In the genomic region with DNA sequence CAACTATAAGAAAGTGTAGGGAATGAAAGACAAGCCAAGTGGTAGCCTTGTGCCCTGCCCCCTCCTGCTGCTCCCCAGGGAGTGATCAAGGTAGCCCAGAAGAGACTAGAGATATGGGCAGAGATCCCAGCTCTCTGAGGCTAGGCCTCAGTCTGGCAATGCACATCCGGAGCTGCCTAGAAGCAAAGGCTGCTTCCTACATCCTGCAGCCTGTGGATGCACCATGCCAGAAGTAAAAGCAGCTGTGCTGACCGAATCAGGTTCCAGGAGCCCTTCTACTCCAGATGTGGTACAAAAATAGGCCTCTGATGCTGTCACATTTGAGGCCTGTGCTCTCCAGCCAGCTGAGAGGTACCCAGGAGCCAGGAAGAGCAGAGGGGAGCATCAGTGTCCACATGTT, we compare ENCODE assay signal across 14 cellular contexts. TPM values are rescaled to one million over a fixed set of nuclear protein-coding genes. Genes with fewer than 3 reads are reported as not detected.
DNase-seq lines count a peak whose midpoint lies in the region; ATAC-seq lines count a peak whose summit lies in the region.
"Had no signal": no experiment of that assay in that cellular context is flagged by ENCODE, and none has a peak within 500 bp of the region (broad histone marks: within the 10 kb centered on the region; RNA-seq: fewer than 3 reads in every experiment).

No MANE protein-coding gene starts in this region.

- no peaks in the 10 kb centered on the region for H4K20me1 ChIP-seq in BLaER1

- WGBS in neuronal stem cell (ENCODE audit: extremely low coverage in 2 of 2, insufficient read length in 2 of 2, insufficient replicate concordance in 1 of 2), 2 donors: no CpG with 5 or more reads among the region's 2 CpGs

- no peak overlapping the region for H2AFZ ChIP-seq in neuronal stem cell (ENCODE audit: low read length)

- H2AK5ac ChIP-seq in neuronal stem cell (ENCODE audit: low read depth, low read length): no peak overlapping the region

- H3K27me3 Mint-ChIP-seq in T-helper 17 cell: no peaks in the 10 kb centered on the region

- ATAC-seq in T-helper 17 cell: no peak

- no peak overlapping the region for H3K4ac ChIP-seq in neuronal stem cell (ENCODE audit: low read length)

- no peaks in the 10 kb centered on the region for H3K36me3 Mint-ChIP-seq in T-helper 17 cell (ENCODE audit: low read depth)

- H3K9ac ChIP-seq in BLaER1: peak overlapping the region; percentile 71
- H3K9ac ChIP-seq in neuronal stem cell (ENCODE audit: low read depth, low read length, poor library complexity): peak overlapping the region; percentile 7

- no peaks in the 10 kb centered on the region for H3K9me3 ChIP-seq in BLaER1
- no peaks in the 10 kb centered on the region for H3K9me3 ChIP-seq in T-helper 17 cell (ENCODE audit: control insufficient read depth, low read length, poor library complexity, severe bottlenecking)
- H3K9me3 ChIP-seq in neuronal stem cell (replicated peaks in 1 of 2; ENCODE audit: control insufficient read depth in 2 of 2, insufficient read depth in 1 of 2, low read depth in 1 of 2, low read length in 2 of 2): no peaks in the 10 kb centered on the region

- H3K4me1 ChIP-seq in BLaER1: peaks cover 37% of the 10 kb centered on the region
- H3K4me1 ChIP-seq in neuronal stem cell (ENCODE audit: control insufficient read depth in 2 of 2, insufficient read depth in 1 of 2, low read depth in 1 of 2, low read length in 2 of 2): peaks cover 0 to 2% of the 10 kb centered on the region in 2 donors

- no peak overlapping the region for H4K8ac ChIP-seq in neuronal stem cell (ENCODE audit: low read depth, low read length)

- H2BK15ac ChIP-seq in neuronal stem cell (ENCODE audit: low read length): no peak overlapping the region

- H3K4me3 Mint-ChIP-seq in T-helper 17 cell: no peak overlapping the region

- H3K4me1 Mint-ChIP-seq in T-helper 17 cell: peaks cover 4% of the 10 kb centered on the region

- peak overlapping the region; percentile 6 for H3K27ac Mint-ChIP-seq in T-helper 17 cell

- no peak overlapping the region for H3K18ac ChIP-seq in neuronal stem cell (ENCODE audit: low read length)

- H3K4me3 ChIP-seq in BLaER1 (0 out of 2 replicates have a peak overlapping the region, but pooled peaks have one; percentile 2), neuronal stem cell (ENCODE audit: low read length in 2 of 2) (no peak overlapping the region)

- H3K27me3 ChIP-seq in BLaER1 (no peaks in the 10 kb centered on the region; the same call in 1 of the 2 replicates), neuronal stem cell (ENCODE audit: control insufficient read depth in 3 of 3, insufficient read depth in 3 of 3, low read depth in 1 of 3, low read length in 3 of 3) (no peaks in the 10 kb centered on the region)

- H3K14ac ChIP-seq in neuronal stem cell (ENCODE audit: low read length): no peak overlapping the region

- DNase-seq in T-helper 17 cell (no peak), fibroblast of peridontal ligament (ENCODE audit: extremely low read depth) (peak; percentile 22), neuronal stem cell (ENCODE audit: low spot score) (no peak), ACHN (no peak), NCI-H2029 treated with DMSO at 0.1 percent for 48 hours (lab: John Stamatoyannopoulos, UW) (no peak)
- no peak for DNase-seq in stimulated activated CD4-positive, alpha-beta T cell treated with anti-CD3 and anti-CD28 coated beads, Interleukin-15, amount 100 ng/mL, for 24 hours
- DNase-seq: MM.1S, NCI-H1105, NCI-H446 treated with DMSO at 0.1 percent for 48 hours had no signal

- no peak overlapping the region for H3K23ac ChIP-seq in neuronal stem cell (ENCODE audit: low read depth, low read length, poor library complexity)

- no peak overlapping the region for H4K91ac ChIP-seq in neuronal stem cell (ENCODE audit: low read depth, low read length, poor library complexity)

- no peak overlapping the region for H2BK120ac ChIP-seq in neuronal stem cell (ENCODE audit: low read depth, low read length)

- peak overlapping the region; percentile 69 for H3K4me2 ChIP-seq in BLaER1
- H3K4me2 ChIP-seq in neuronal stem cell (ENCODE audit: insufficient read depth, low read length, poor library complexity, severe bottlenecking): no peak overlapping the region

- peaks cover 72% of the 10 kb centered on the region for H3K36me3 ChIP-seq in BLaER1
- H3K36me3 ChIP-seq in neuronal stem cell (replicated peaks in 1 of 2; ENCODE audit: control insufficient read depth in 2 of 2, insufficient read depth in 2 of 2, low read length in 2 of 2): peaks cover 49 to 80% of the 10 kb centered on the region in 2 donors

- in situ Hi-C loops in ACHN (cut with HindIII; ENCODE audit: low pct_ligation_motif_present, low pct_unique_long_range_greater_than_20kb, low sequenced_read_pairs): no loop called here

- H3K27ac ChIP-seq in BLaER1 (peak overlapping the region; percentile 79), neuronal stem cell (replicated peaks; ENCODE audit: low read length) (no peak overlapping the region)
- H3K27ac ChIP-seq: C4-2B had no signal

- H2BK12ac ChIP-seq in neuronal stem cell (ENCODE audit: low read length): no peak overlapping the region

- H3K79me1 ChIP-seq in neuronal stem cell (ENCODE audit: low read depth, low read length): no peaks in the 10 kb centered on the region

- H2BK5ac ChIP-seq in neuronal stem cell (ENCODE audit: low read length): no peak overlapping the region

RNA-seq across cellular contexts. Expression of gene TRAIP, which starts 16.0 kb away (rescaled TPM):
- total RNA-seq in T-helper 17 cell: 1 to 10 TPM; 4.8 to 5.5 TPM
- 19.8 TPM for polyA plus RNA-seq in neuronal stem cell (2013, experiment 1 of 2)
- 20.0 TPM for polyA plus RNA-seq in neuronal stem cell (2013, experiment 2 of 2)

RNA-seq across cellular contexts. Expression of gene UBA7, which starts 26.6 kb away (rescaled TPM):
- 100 to 1,000 TPM; 173 to 198 TPM for total RNA-seq in T-helper 17 cell
- polyA plus RNA-seq in neuronal stem cell (2013, experiment 1 of 2): 4.4 TPM
- polyA plus RNA-seq in neuronal stem cell (2013, experiment 2 of 2): 3.2 TPM

RNA-seq across cellular contexts. Expression of gene CAMKV, which starts 29.3 kb away (rescaled TPM):
- under 1 TPM; 0.47 to 0.89 TPM for total RNA-seq in T-helper 17 cell
- 10.0 TPM for polyA plus RNA-seq in neuronal stem cell (2013, experiment 1 of 2)
- polyA plus RNA-seq in neuronal stem cell (2013, experiment 2 of 2): 9.6 TPM
- polyA plus RNA-seq: AG04450 had no signal

RNA-seq across cellular contexts. Expression of gene INKA1, which starts 37.3 kb away (rescaled TPM):
- 1 to 10 TPM in 1 of 2 donors, under 1 TPM in 1; 0.92 to 5.2 TPM for total RNA-seq in T-helper 17 cell
- 0.56 TPM for polyA plus RNA-seq in neuronal stem cell (2013, experiment 1 of 2)
- 0.42 TPM for polyA plus RNA-seq in neuronal stem cell (2013, experiment 2 of 2)

RNA-seq across cellular contexts. Expression of gene CDHR4, which starts 40.7 kb away (rescaled TPM):
- total RNA-seq in T-helper 17 cell: under 1 TPM in 1 of 2 donors, not detected in 1; 0.37 TPM
- 0.13 TPM for polyA plus RNA-seq in neuronal stem cell (2013, experiment 1 of 2)
- polyA plus RNA-seq in neuronal stem cell (2013, experiment 2 of 2): 0.06 TPM
- total RNA-seq: H7, HepG2 had no signal
- polyA plus RNA-seq: AG04450 had no signal
